In the genomic region with DNA sequence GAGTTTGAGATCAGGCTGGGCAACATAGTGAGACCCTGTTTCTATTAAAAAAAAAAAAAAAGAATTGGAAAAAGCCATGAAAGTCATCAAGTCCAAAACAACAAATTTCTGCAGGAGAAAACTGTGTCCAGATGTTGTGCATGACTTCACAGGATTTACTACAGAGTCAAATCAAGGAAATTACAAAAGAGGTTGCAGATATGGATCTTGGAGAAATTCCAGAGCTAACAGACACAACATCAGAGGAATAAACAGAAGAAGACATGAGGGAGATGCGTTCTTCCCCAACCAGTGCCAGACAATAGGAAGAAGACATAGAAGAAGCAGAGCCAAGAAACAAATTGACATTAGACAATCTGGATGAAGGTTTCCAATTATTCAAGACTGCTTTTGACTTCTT, we compare ENCODE assay signal across 21 cellular contexts. TPM values are rescaled to one million over a fixed set of nuclear protein-coding genes. Genes with fewer than 3 reads are reported as not detected.
DNase-seq lines count a peak whose midpoint lies in the region; ATAC-seq, FAIRE-seq and TF ChIP-seq lines count a peak whose summit lies in the region.
"Had no signal": no experiment of that assay in that cellular context is flagged by ENCODE, and none has a peak within 500 bp of the region (broad histone marks: within the 10 kb centered on the region; RNA-seq: fewer than 3 reads in every experiment).

No MANE protein-coding gene starts in this region.

- H3K36me3 Mint-ChIP-seq in Caco-2 (ENCODE audit: insufficient read depth, unreplicated experiment) = peaks cover 12% of the 10 kb centered on the region

- H3K9ac ChIP-seq in IMR-90 (ENCODE audit: low read depth, low read length) = no peak overlapping the region
- no peak overlapping the region for H3K9ac ChIP-seq in endothelial cell of umbilical vein (replicated peaks; ENCODE audit: extremely low read depth, insufficient read depth, low read length)

- no peak overlapping the region for H4K8ac ChIP-seq in IMR-90 (ENCODE audit: low read depth in 2 of 2, low read length in 2 of 2)

- TF ChIP-seq CTCF in BJ (IDR thresholded peaks at IDR 0.05; ENCODE audit: insufficient read depth, low read depth, low read length) (no peak), IMR-90 (conservative IDR thresholded peaks at IDR 0.05; ENCODE audit: low read depth, low read length) (no peak), endothelial cell of umbilical vein (IDR thresholded peaks at IDR 0.05; ENCODE audit: extremely low read depth in 1 of 2, insufficient read depth in 1 of 2, low read depth in 1 of 2, low read length in 2 of 2) (no peak), fibroblast of villous mesenchyme (IDR thresholded peaks at IDR 0.05; ENCODE audit: insufficient read depth, low read depth, low read length) (no peak), ascending aorta (IDR thresholded peaks at IDR 0.05) (no peak), osteoblast (IDR thresholded peaks at IDR 0.05; ENCODE audit: extremely low read depth, low read depth, low read length) (no peak), Caco-2 (IDR thresholded peaks at IDR 0.05; ENCODE audit: insufficient read depth in 1 of 2, low read depth in 1 of 2, low read length in 1 of 2, severe bottlenecking in 1 of 2, unreplicated experiment in 1 of 2) (no peak)

- H2AK5ac ChIP-seq in IMR-90 (ENCODE audit: low read depth, low read length) = no peak overlapping the region

- BruUV-seq in IMR-90 (replicated peaks; lab: Mats Ljungman, UMichigan) = no TSS peak
- no TSS peak for BruUV-seq in endothelial cell of umbilical vein (replicated peaks; lab: Mats Ljungman, UMichigan)
- no TSS peak for BruUV-seq in Caco-2 (replicated peaks; lab: Mats Ljungman, UMichigan)

- H3K9me1 ChIP-seq in IMR-90 (ENCODE audit: insufficient read depth, low read length) = no peaks in the 10 kb centered on the region
- H3K9me1 ChIP-seq in endothelial cell of umbilical vein (replicated peaks; ENCODE audit: control insufficient read depth, extremely low read depth, insufficient read depth, low read length) = no peaks in the 10 kb centered on the region

- intact Hi-C loops in IMR-90 (cut with micrococcal nuclease) = no loop called here
- intact Hi-C loops in endothelial cell of umbilical vein (cut with micrococcal nuclease) = no loop called here
- intact Hi-C loops in ascending aorta (cut with DNase I) = no loop called here
- intact Hi-C loops in Caco-2 (cut with micrococcal nuclease; ENCODE audit: unreplicated experiment) = no loop called here

- no peak overlapping the region for H4K91ac ChIP-seq in IMR-90 (ENCODE audit: insufficient read depth, low read depth, low read length)

- H4K20me1 ChIP-seq in IMR-90 (ENCODE audit: insufficient read depth, low read length) (no peaks in the 10 kb centered on the region), endothelial cell of umbilical vein (replicated peaks; ENCODE audit: control insufficient read depth, extremely low read depth, insufficient read depth, low read length) (no peaks in the 10 kb centered on the region), osteoblast (ENCODE audit: insufficient read depth, low read length) (no peaks in the 10 kb centered on the region)

- in situ Hi-C loops in IMR-90 (cut with MboI; ENCODE audit: low sequenced_read_pairs) = no loop called here

- H3K9me3 ChIP-seq in IMR-90 (ENCODE audit: control insufficient read depth, insufficient read depth, low read length) (no peaks in the 10 kb centered on the region), endothelial cell of umbilical vein (replicated peaks; ENCODE audit: control insufficient read depth, insufficient read depth, low read length) (no peaks in the 10 kb centered on the region), ascending aorta (peaks cover 0 to 7% of the 10 kb centered on the region in 2 donors), osteoblast (ENCODE audit: low read depth, low read length) (no peaks in the 10 kb centered on the region), Caco-2 (no peaks in the 10 kb centered on the region)
- H3K9me3 ChIP-seq: Peyer's patch, SJCRH30 had no signal

- H3K36me3 ChIP-seq in BJ (ENCODE audit: control insufficient read depth, insufficient read depth, low read length) (no peaks in the 10 kb centered on the region), IMR-90 (ENCODE audit: control insufficient read depth, insufficient read depth, low read length) (no peaks in the 10 kb centered on the region; the same call in 1 of the 2 replicates), endothelial cell of umbilical vein (ENCODE audit: control insufficient read depth in 2 of 2, extremely low read depth in 1 of 2, insufficient read depth in 2 of 2, low read length in 2 of 2) (no peaks in the 10 kb centered on the region), ascending aorta (peaks cover 0 to 1% of the 10 kb centered on the region in 2 donors), osteoblast (ENCODE audit: insufficient read depth, low read length) (no peaks in the 10 kb centered on the region), Caco-2 (ENCODE audit: control insufficient read depth, insufficient read depth, low read length) (no peaks in the 10 kb centered on the region)
- H3K36me3 ChIP-seq: Peyer's patch, SJCRH30 had no signal

- no peak overlapping the region for H3K14ac ChIP-seq in IMR-90 (replicated peaks; ENCODE audit: low read depth, low read length)

- no peak overlapping the region for H3K4me2 ChIP-seq in IMR-90 (ENCODE audit: low read depth, low read length)
- no peak overlapping the region for H3K4me2 ChIP-seq in endothelial cell of umbilical vein (ENCODE audit: insufficient read depth, low read length)
- H3K4me2 ChIP-seq in osteoblast (ENCODE audit: insufficient read depth, low read length) = no peak overlapping the region
- H3K4me2 ChIP-seq: GM23338 had no signal

- H3K79me1 ChIP-seq in IMR-90 (ENCODE audit: low read depth in 1 of 2, low read length in 2 of 2) = no peaks in the 10 kb centered on the region; a peak in 3 of 4 replicates

- POLR2A ChIA-PET in BJ (lab: Charles Lee) (no interaction called here), IMR-90 (lab: Charles Lee; ENCODE audit: unreplicated experiment) (no interaction called here), endothelial cell of umbilical vein (lab: Charles Lee) (no interaction called here), Caco-2 (lab: Charles Lee) (no interaction called here)

- no peak overlapping the region for H3K56ac ChIP-seq in IMR-90 (ENCODE audit: extremely low read depth, insufficient read depth, low read length)

- no CpG with 5 or more reads among the region's 1 CpG for WGBS in IMR-90 (ENCODE audit: extremely low coverage in 2 of 2, insufficient read length in 1 of 2), 2 experiments

- no peaks in the 10 kb centered on the region for H3K4me1 Mint-ChIP-seq in Caco-2 (ENCODE audit: low read depth, unreplicated experiment)
- H3K4me1 Mint-ChIP-seq: GM23338 had no signal

- H3K27me3 ChIP-seq in BJ (ENCODE audit: control insufficient read depth, insufficient read depth, low read length) = no peaks in the 10 kb centered on the region
- no peaks in the 10 kb centered on the region for H3K27me3 ChIP-seq in IMR-90 (ENCODE audit: control insufficient read depth, insufficient read depth, low read length)
- H3K27me3 ChIP-seq in endothelial cell of umbilical vein (ENCODE audit: control insufficient read depth in 2 of 2, insufficient read depth in 2 of 2, low read length in 2 of 2) = no peaks in the 10 kb centered on the region
- H3K27me3 ChIP-seq in ascending aorta = no peaks in the 10 kb centered on the region
- no peaks in the 10 kb centered on the region for H3K27me3 ChIP-seq in osteoblast (ENCODE audit: insufficient read depth, low read length)
- no peaks in the 10 kb centered on the region for H3K27me3 ChIP-seq in Caco-2 (replicated peaks; ENCODE audit: control insufficient read depth, insufficient read depth, low read length)
- H3K27me3 ChIP-seq: Peyer's patch, SJCRH30 had no signal

- no peak overlapping the region for H2BK120ac ChIP-seq in IMR-90 (ENCODE audit: low read depth, low read length)

- DNase-seq in BJ (ENCODE audit: low read depth) (peak; percentile 17), IMR-90 (peak; percentile 33), endothelial cell of umbilical vein (ENCODE audit: low read depth, low spot score) (no peak), fibroblast of villous mesenchyme (ENCODE audit: low read depth) (peak; percentile 79), ascending aorta (ENCODE audit: low spot score in 2 of 2) (no peak), osteoblast (ENCODE audit: insufficient read length, low spot score, missing footprints) (no peak), Caco-2 (no peak)
- DNase-seq: HCEC 1CT, Karpas-422, NCI-H1694, NCI-H2081, NCI-H2171, NCI-H345, NCI-H524 treated with DMSO at 0.1 percent for 48 hours, NCI-H82, Peyer's patch, SJCRH30 had no signal

- no peak for TF ChIP-seq RAD21 in IMR-90 (IDR thresholded peaks at IDR 0.05; ENCODE audit: low read length)

- TF ChIP-seq POLR2A in IMR-90 (IDR thresholded peaks at IDR 0.05; ENCODE audit: low read depth, low read length) (no peak), endothelial cell of umbilical vein (IDR thresholded peaks at IDR 0.05; ENCODE audit: low read depth, low read length) (no peak)

- FAIRE-seq in endothelial cell of umbilical vein (lab: Jason Lieb, UNC) = peak; percentile 37
- FAIRE-seq: GM12892 had no signal

- no peaks in the 10 kb centered on the region for H3K9me3 Mint-ChIP-seq in Caco-2 (ENCODE audit: unreplicated experiment)
- H3K9me3 Mint-ChIP-seq: GM23338 had no signal

- H2AFZ ChIP-seq in IMR-90 (replicated peaks; ENCODE audit: low read length, poor library complexity) (no peak overlapping the region), endothelial cell of umbilical vein (ENCODE audit: low read depth, low read length) (no peak overlapping the region), osteoblast (ENCODE audit: low read length) (no peak overlapping the region)
- H2AFZ ChIP-seq: GM23338 had no signal

- no peak overlapping the region for H2BK5ac ChIP-seq in IMR-90 (ENCODE audit: low read depth, low read length, poor library complexity, severe bottlenecking)

- no peak overlapping the region for H3K18ac ChIP-seq in IMR-90 (ENCODE audit: low read depth, low read length)

- CTCF ChIA-PET in BJ (lab: Yijun Ruan, JAX) (interaction anchor here (0.9 to 1.9 kb wide), 3 partner anchors 12 to 22 kb away, joined by 3 to 7 read pairs (median 3); no protein-coding TSS in a partner anchor), IMR-90 (lab: Yijun Ruan, JAX) (interaction anchor here (0.6 kb wide), 1 partner anchor 655 kb away, joined by 3 read pairs; no protein-coding TSS in a partner anchor), endothelial cell of umbilical vein (lab: Charles Lee) (no interaction called here), Caco-2 (lab: Charles Lee) (no interaction called here)

- H3K23ac ChIP-seq in IMR-90 (ENCODE audit: low read depth, low read length) = no peak overlapping the region; the same call in 1 of the 2 replicates

- dilution Hi-C loops in IMR-90 (cut with HindIII; ENCODE audit: low sequenced_read_pairs, unreplicated experiment) = no loop called here
- dilution Hi-C loops in endothelial cell of umbilical vein (cut with MboI; ENCODE audit: extremely low pct_ligation_motif_present, low sequenced_read_pairs) = no loop called here

- no peak overlapping the region for H3K4me3 Mint-ChIP-seq in Caco-2 (ENCODE audit: unreplicated experiment)
- H3K4me3 Mint-ChIP-seq: B cell, GM23338 had no signal

- H3K27ac ChIP-seq in IMR-90 (ENCODE audit: insufficient read depth, low read length) (no peak overlapping the region), endothelial cell of umbilical vein (ENCODE audit: insufficient read depth, low read depth, low read length) (no peak overlapping the region), ascending aorta (no peak overlapping the region), osteoblast (ENCODE audit: low read depth, low read length) (no peak overlapping the region)
- H3K27ac ChIP-seq: Peyer's patch, SJCRH30 had no signal

- no peak overlapping the region for H2BK20ac ChIP-seq in IMR-90 (ENCODE audit: low read depth, low read length)

- no peaks in the 10 kb centered on the region for H3K27me3 Mint-ChIP-seq in Caco-2 (ENCODE audit: insufficient read depth, unreplicated experiment)
- H3K27me3 Mint-ChIP-seq: B cell had no signal

- H2BK15ac ChIP-seq in IMR-90 (ENCODE audit: low read depth, low read length) = no peak overlapping the region

- no peak overlapping the region for H2AK9ac ChIP-seq in IMR-90 (replicated peaks; ENCODE audit: low read depth, low read length, poor library complexity)

- H3K4me3 ChIP-seq in BJ (ENCODE audit: low read depth, low read length) (no peak overlapping the region), IMR-90 (ENCODE audit: insufficient read depth, low read depth, low read length) (no peak overlapping the region), endothelial cell of umbilical vein (replicated peaks in 1 of 3; ENCODE audit: insufficient read depth in 1 of 3, low read depth in 1 of 3, low read length in 3 of 3) (no peak overlapping the region), fibroblast of villous mesenchyme (ENCODE audit: low read depth, low read length) (no peak overlapping the region), ascending aorta (no peak overlapping the region), osteoblast (ENCODE audit: insufficient read depth, low read length) (no peak overlapping the region), Caco-2 (ENCODE audit: low read depth, low read length) (no peak overlapping the region)
- H3K4me3 ChIP-seq: GM23338, Peyer's patch, SJCRH30 had no signal

- no peak overlapping the region for H4K5ac ChIP-seq in IMR-90 (ENCODE audit: low read depth, low read length)

- no peak overlapping the region for H3K27ac Mint-ChIP-seq in Caco-2 (ENCODE audit: unreplicated experiment)
- H3K27ac Mint-ChIP-seq: B cell, GM23338 had no signal

- ATAC-seq in IMR-90 (ENCODE audit: low read depth) (no peak), HG03095 (IDR thresholded peaks at IDR 0.05; ENCODE audit: unreplicated experiment) (no peak)
- ATAC-seq: GM23338 had no signal

- H3K79me2 ChIP-seq in endothelial cell of umbilical vein (ENCODE audit: control insufficient read depth, insufficient read depth, low read length) = no peaks in the 10 kb centered on the region
- no peaks in the 10 kb centered on the region for H3K79me2 ChIP-seq in osteoblast (ENCODE audit: insufficient read depth, low read length)

- no peaks in the 10 kb centered on the region for H3K4me1 ChIP-seq in IMR-90 (ENCODE audit: control insufficient read depth, insufficient read depth, low read length)
- H3K4me1 ChIP-seq in endothelial cell of umbilical vein (ENCODE audit: control insufficient read depth, extremely low read depth, insufficient read depth, low read length) = no peaks in the 10 kb centered on the region
- no peaks in the 10 kb centered on the region for H3K4me1 ChIP-seq in ascending aorta
- no peaks in the 10 kb centered on the region for H3K4me1 ChIP-seq in osteoblast (ENCODE audit: insufficient read depth, low read length)
- H3K4me1 ChIP-seq in Caco-2 = no peaks in the 10 kb centered on the region
- H3K4me1 ChIP-seq: Peyer's patch, SJCRH30 had no signal

- H3K4ac ChIP-seq in IMR-90 (ENCODE audit: low read depth, low read length) = no peak overlapping the region

RNA-seq across cellular contexts. Expression of gene KCNIP2, which starts 24.3 kb away (rescaled TPM):
- 0.38 and 0.43 TPM in 2 replicates for polyA plus RNA-seq in BJ (2011; rRNA removed)
- 0.41 and 0.52 TPM in 2 replicates for polyA minus RNA-seq in BJ (2011; rRNA and poly(A)+ RNA removed)
- under 0.01 TPM in 1 of 2 replicates, not detected in the other for total RNA-seq in IMR-90 (2012; rRNA removed)
- 0.53 and 0.87 TPM in 2 replicates for polyA plus RNA-seq in IMR-90 (2012; rRNA removed)
- 0.03 and 0.05 TPM in 2 replicates for polyA plus RNA-seq in IMR-90 (2012; cell fraction: cytosol; rRNA removed)
- polyA plus RNA-seq in IMR-90 (2012; cell fraction: nucleus; rRNA removed; ENCODE audit: low replicate concordance) = 3.9 and 6.9 TPM in 2 replicates
- 2.2 and 3.0 TPM in 2 replicates for total RNA-seq in endothelial cell of umbilical vein
- polyA plus RNA-seq in endothelial cell of umbilical vein = 0.36 and 0.65 TPM in 2 replicates
- 0.05 and 0.11 TPM in 2 replicates for polyA plus RNA-seq in endothelial cell of umbilical vein (2011; cell fraction: cytosol; rRNA removed)
- polyA plus RNA-seq in endothelial cell of umbilical vein (2011; cell fraction: nucleus; rRNA removed) = 3.6 and 3.8 TPM in 2 replicates
- 0.46 and 0.50 TPM in 2 replicates for polyA plus RNA-seq in endothelial cell of umbilical vein (2012)
- polyA minus RNA-seq in endothelial cell of umbilical vein = 1.4 and 4.7 TPM in 2 replicates
- not detected for polyA minus RNA-seq in endothelial cell of umbilical vein (2011; cell fraction: cytosol; rRNA and poly(A)+ RNA removed)
- polyA minus RNA-seq in endothelial cell of umbilical vein (2011; cell fraction: nucleus; rRNA and poly(A)+ RNA removed) = 2.5 and 3.0 TPM in 2 replicates
- total RNA-seq in fibroblast of villous mesenchyme = 0.86 and 0.97 TPM in 2 replicates
- total RNA-seq in ascending aorta = 1.1 TPM
- total RNA-seq in osteoblast = 0.88 and 1.4 TPM in 2 replicates
- total RNA-seq in Caco-2 (2022) = 5.5 and 6.1 TPM in 2 replicates

RNA-seq across cellular contexts. Expression of gene OGA, which starts 49.7 kb away (rescaled TPM):
- 25.6 and 52.3 TPM in 2 replicates for polyA plus RNA-seq in BJ (2011; rRNA removed)
- polyA minus RNA-seq in BJ (2011; rRNA and poly(A)+ RNA removed) = 21.2 and 27.0 TPM in 2 replicates
- total RNA-seq in IMR-90 (2012; rRNA removed) = 62.9 and 89.7 TPM in 2 replicates
- 32.6 and 42.5 TPM in 2 replicates for polyA plus RNA-seq in IMR-90 (2012; rRNA removed)
- polyA plus RNA-seq in IMR-90 (2012; cell fraction: cytosol; rRNA removed) = 4.0 and 5.0 TPM in 2 replicates
- 14.8 and 154 TPM in 2 replicates for polyA plus RNA-seq in IMR-90 (2012; cell fraction: nucleus; rRNA removed; ENCODE audit: low replicate concordance)
- total RNA-seq in endothelial cell of umbilical vein = 113 and 118 TPM in 2 replicates
- 21.6 and 30.8 TPM in 2 replicates for polyA plus RNA-seq in endothelial cell of umbilical vein
- 22.9 and 25.5 TPM in 2 replicates for polyA plus RNA-seq in endothelial cell of umbilical vein (2011; cell fraction: cytosol; rRNA removed)
- polyA plus RNA-seq in endothelial cell of umbilical vein (2011; cell fraction: nucleus; rRNA removed) = 212 and 252 TPM in 2 replicates
- polyA plus RNA-seq in endothelial cell of umbilical vein (2012) = 82.7 and 99.0 TPM in 2 replicates
- polyA minus RNA-seq in endothelial cell of umbilical vein = 84.4 and 102 TPM in 2 replicates
- 23.2 TPM for polyA minus RNA-seq in endothelial cell of umbilical vein (2011; cell fraction: cytosol; rRNA and poly(A)+ RNA removed)
- polyA minus RNA-seq in endothelial cell of umbilical vein (2011; cell fraction: nucleus; rRNA and poly(A)+ RNA removed) = 122 and 181 TPM in 2 replicates
- total RNA-seq in fibroblast of villous mesenchyme = 80.3 and 93.1 TPM in 2 replicates
- 66.8 TPM for total RNA-seq in ascending aorta
- 115 and 121 TPM in 2 replicates for total RNA-seq in osteoblast
- 76.9 and 84.3 TPM in 2 replicates for total RNA-seq in Caco-2 (2022)

Comparison
In these comparisons a context has a peak if more than half of its experiments do, and no peak if none do; other contexts are left out.
1. DNase-seq: peak in BJ (single experiment), IMR-90 (single experiment) and fibroblast of villous mesenchyme (single experiment); none in endothelial cell of umbilical vein (single experiment), ascending aorta (0 of 2), osteoblast (single experiment) and Caco-2 (0 of 2).
2. CTCF ChIA-PET loops: an anchor here in BJ (0.9 to 1.9 kb wide) and IMR-90 (0.6 kb wide); none called in endothelial cell of umbilical vein and Caco-2.